Comparison of ENCODE assay signal across 16 cellular contexts in genomic region chr16:52611817-52612673, GRCh38.
DNase-seq lines count a peak whose midpoint lies in the region; ATAC-seq and TF ChIP-seq lines count a peak whose summit lies in the region.
"Had no signal": no experiment of that assay in that cellular context is flagged by ENCODE, and none has a peak within 500 bp of the region (broad histone marks: within the 10 kb centered on the region; RNA-seq: fewer than 3 reads in every experiment).

No MANE protein-coding gene starts in this region.

- H3K4me3 Mint-ChIP-seq in T-helper 2 cell treated with Interferon-gamma antibody and Interleukin-4, amounts not matched to agents 5 μg/mL and 100 μg/mL, for 36 hours = no peak overlapping the region
- H3K4me3 Mint-ChIP-seq: activated naive CD8-positive, alpha-beta T cell treated with anti-CD3 and anti-CD28 coated beads, Interleukin-2, amount 50 U/mL, for 24 hours; CD4-positive, alpha-beta T cell; central memory CD8-positive, alpha-beta T cell had no signal

- no peaks in the 10 kb centered on the region for H3K36me3 ChIP-seq in Peyer's patch
- H3K36me3 ChIP-seq in WERI-Rb-1 = no peaks in the 10 kb centered on the region
- H3K36me3 ChIP-seq: SJSA1 had no signal

- no peaks in the 10 kb centered on the region for H3K27me3 Mint-ChIP-seq in T-helper 2 cell treated with Interferon-gamma antibody and Interleukin-4, amounts not matched to agents 5 μg/mL and 100 μg/mL, for 36 hours (ENCODE audit: low read depth)
- H3K27me3 Mint-ChIP-seq: activated naive CD8-positive, alpha-beta T cell treated with anti-CD3 and anti-CD28 coated beads, Interleukin-2, amount 50 U/mL, for 24 hours; CD4-positive, alpha-beta T cell; central memory CD8-positive, alpha-beta T cell had no signal

- intact Hi-C loops in left colon (cut with DNase I, micrococcal nuclease) = no loop called here

- H3K27me3 ChIP-seq in Peyer's patch (no peaks in the 10 kb centered on the region), WERI-Rb-1 (ENCODE audit: insufficient read depth, low read depth, severe bottlenecking) (no peaks in the 10 kb centered on the region)
- H3K27me3 ChIP-seq: SJSA1 had no signal

- no peaks in the 10 kb centered on the region for H3K4me1 Mint-ChIP-seq in T-helper 2 cell treated with Interferon-gamma antibody and Interleukin-4, amounts not matched to agents 5 μg/mL and 100 μg/mL, for 36 hours (ENCODE audit: low read depth)
- H3K4me1 Mint-ChIP-seq: activated naive CD8-positive, alpha-beta T cell treated with anti-CD3 and anti-CD28 coated beads, Interleukin-2, amount 50 U/mL, for 24 hours; central memory CD8-positive, alpha-beta T cell had no signal

- TF ChIP-seq CTCF in Peyer's patch (IDR thresholded peaks at IDR 0.05) (peak in 1 of 6 experiments; percentile 3), WERI-Rb-1 (IDR thresholded peaks at IDR 0.05; ENCODE audit: low read depth, low read length) (no peak)

- H3K27ac ChIP-seq in Peyer's patch (peak overlapping the region in 3 of 4 donors; percentile 12 to 75 (median 39)), WERI-Rb-1 (no peak overlapping the region)
- H3K27ac ChIP-seq: SJSA1 had no signal

- DNase-seq in NCI-H2196 (lab: John Stamatoyannopoulos, UW; ENCODE audit: unreplicated experiment) (peak; percentile 4), NCI-H2196 treated with DMSO at 0.1 percent for 48 hours (lab: John Stamatoyannopoulos, UW; ENCODE audit: unreplicated experiment) (no peak), Peyer's patch (peak in 1 of 3 donors; percentile 71), left colon (peak; percentile 30 to 70), WERI-Rb-1 (no peak)
- no peak for DNase-seq in T-helper 2 cell treated with Interferon-gamma antibody and Interleukin-4, amounts not matched to agents 5 μg/mL and 100 μg/mL, for 36 hours (ENCODE audit: low spot score)
- DNase-seq: 8988T; activated CD4-positive, alpha-beta T cell treated with anti-CD3 and anti-CD28 coated beads, Interleukin-2, amount 50 U/mL, for 4 hours; activated naive CD8-positive, alpha-beta T cell treated with anti-CD3 and anti-CD28 coated beads, Interleukin-2, amount 50 U/mL, for 24 hours; CD4-positive, alpha-beta T cell; GF-D8; Karpas-422 had no signal

- H3K4me1 ChIP-seq in Peyer's patch = peaks cover 0 to 10% (median 0%) of the 10 kb centered on the region in 4 donors
- H3K4me1 ChIP-seq: SJSA1 had no signal

- peaks cover 17% of the 10 kb centered on the region for H3K9me3 Mint-ChIP-seq in T-helper 2 cell treated with Interferon-gamma antibody and Interleukin-4, amounts not matched to agents 5 μg/mL and 100 μg/mL, for 36 hours

- TF ChIP-seq POLR2A in Peyer's patch (IDR thresholded peaks at IDR 0.05) = no peak

- peak; percentile 96 for ATAC-seq in left colon
- no peak for ATAC-seq in GM18502 (IDR thresholded peaks at IDR 0.05; ENCODE audit: poor library complexity, unreplicated experiment)
- ATAC-seq in GM18907 (IDR thresholded peaks at IDR 0.05; ENCODE audit: unreplicated experiment) = no peak
- ATAC-seq: activated naive CD8-positive, alpha-beta T cell treated with anti-CD3 and anti-CD28 coated beads, Interleukin-2, amount 50 U/mL, for 24 hours had no signal

- no peak overlapping the region for H3K27ac Mint-ChIP-seq in T-helper 2 cell treated with Interferon-gamma antibody and Interleukin-4, amounts not matched to agents 5 μg/mL and 100 μg/mL, for 36 hours
- H3K27ac Mint-ChIP-seq: activated naive CD8-positive, alpha-beta T cell treated with anti-CD3 and anti-CD28 coated beads, Interleukin-2, amount 50 U/mL, for 24 hours; CD4-positive, alpha-beta T cell had no signal

- H3K9me3 ChIP-seq in Peyer's patch (no peaks in the 10 kb centered on the region), WERI-Rb-1 (ENCODE audit: severe bottlenecking) (no peaks in the 10 kb centered on the region)
- H3K9me3 ChIP-seq: SJSA1 had no signal

- H3K4me3 ChIP-seq in Peyer's patch (peak overlapping the region in 2 of 4 donors; percentile 15 to 31), WERI-Rb-1 (ENCODE audit: low read depth, low read length) (no peak overlapping the region)
- H3K4me3 ChIP-seq: SJSA1 had no signal

- H3K36me3 Mint-ChIP-seq in T-helper 2 cell treated with Interferon-gamma antibody and Interleukin-4, amounts not matched to agents 5 μg/mL and 100 μg/mL, for 36 hours (ENCODE audit: low read depth) = no peaks in the 10 kb centered on the region

Comparison
In these comparisons a context has a peak if more than half of its experiments do, and no peak if none do; other contexts are left out.
1. DNase-seq: peak in NCI-H2196 (single experiment) and left colon (2 of 2); none in NCI-H2196 treated with DMSO at 0.1 percent for 48 hours (single experiment), T-helper 2 cell treated with Interferon-gamma antibody and Interleukin-4, amounts not matched to agents 5 μg/mL and 100 μg/mL, for 36 hours (single experiment) and WERI-Rb-1 (single experiment).